Comparison of ENCODE assay signal across 17 cellular contexts in genomic region chr12:107236824-107237467, GRCh38.
A peak's percentile ranks its signal among the peaks of the same experiment; 100 is the strongest.
DNase-seq lines count a peak whose midpoint lies in the region; ATAC-seq and TF ChIP-seq lines count a peak whose summit lies in the region.
"Had no signal": no experiment of that assay in that cellular context is flagged by ENCODE, and none has a peak within 500 bp of the region (broad histone marks: within the 10 kb centered on the region; RNA-seq: fewer than 3 reads in every experiment).

No MANE protein-coding gene starts in this region.

- H3K36me3 ChIP-seq in mammary epithelial cell (ENCODE audit: insufficient read depth, low read length) (no peaks in the 10 kb centered on the region), mesodermal cell (ENCODE audit: control insufficient read depth, insufficient read depth, low read length) (no peaks in the 10 kb centered on the region)
- H3K36me3 ChIP-seq: sigmoid colon had no signal

- dilution Hi-C loops in mammary epithelial cell (cut with HindIII; ENCODE audit: low sequenced_read_pairs), result no loop called here

- in situ Hi-C loops in mammary epithelial cell (cut with MboI; ENCODE audit: low sequenced_read_pairs in 2 of 2), result no loop called here

- BruUV-seq in mammary epithelial cell (replicated peaks; lab: Mats Ljungman, UMichigan), result no TSS peak

- H3K79me2 ChIP-seq in mammary epithelial cell (ENCODE audit: insufficient read depth, low read length), result no peaks in the 10 kb centered on the region

- H3K27ac ChIP-seq in mammary epithelial cell (ENCODE audit: insufficient read depth, low read depth, low read length) (no peak overlapping the region), mesodermal cell (ENCODE audit: low read depth, low read length, severe bottlenecking) (peak overlapping the region; percentile 8)
- H3K27ac ChIP-seq: sigmoid colon had no signal

- H3K9ac ChIP-seq in mammary epithelial cell (ENCODE audit: insufficient read depth, low read length), result no peak overlapping the region

- no peak overlapping the region for H3K4me3 Mint-ChIP-seq in progenitor cell of endocrine pancreas (ENCODE audit: low read depth)
- H3K4me3 Mint-ChIP-seq: activated CD8-positive, alpha-beta memory T cell treated with anti-CD3 and anti-CD28 coated beads, Interleukin-2, amount 10 ng/mL, durations not matched to agents 7 days and 5 days; stimulated activated naive B cell treated with anti-CD40 and anti-IgM and Interleukin-4, amounts not matched to agents 10 μg/mL and 1 μg/mL and 100 μg/mL, for 72 hours had no signal

- no peaks in the 10 kb centered on the region for H3K36me3 Mint-ChIP-seq in progenitor cell of endocrine pancreas (ENCODE audit: insufficient read depth)
- H3K36me3 Mint-ChIP-seq: activated CD8-positive, alpha-beta memory T cell treated with anti-CD3 and anti-CD28 coated beads, Interleukin-2, amount 10 ng/mL, durations not matched to agents 7 days and 5 days; stimulated activated naive B cell treated with anti-CD40 and anti-IgM and Interleukin-4, amounts not matched to agents 10 μg/mL and 1 μg/mL and 100 μg/mL, for 72 hours had no signal

- intact Hi-C loops in mammary epithelial cell (cut with micrococcal nuclease), result no loop called here

- H4K20me1 ChIP-seq in mammary epithelial cell (ENCODE audit: insufficient read depth, low read length), result no peaks in the 10 kb centered on the region

- H3K4me1 ChIP-seq in mammary epithelial cell (ENCODE audit: insufficient read depth, low read length) (peaks cover 18% of the 10 kb centered on the region), mesodermal cell (ENCODE audit: control insufficient read depth, insufficient read depth, low read length, poor library complexity, severe bottlenecking) (peaks cover 17% of the 10 kb centered on the region)
- H3K4me1 ChIP-seq: sigmoid colon had no signal

- peak overlapping the region; percentile 25 for H3K4me2 ChIP-seq in mammary epithelial cell (ENCODE audit: insufficient read depth, low read depth, low read length)

- peaks cover 3% of the 10 kb centered on the region for H3K4me1 Mint-ChIP-seq in progenitor cell of endocrine pancreas (ENCODE audit: low read depth)
- H3K4me1 Mint-ChIP-seq: stimulated activated naive B cell treated with anti-CD40 and anti-IgM and Interleukin-4, amounts not matched to agents 10 μg/mL and 1 μg/mL and 100 μg/mL, for 72 hours had no signal

- no peak overlapping the region for H2AFZ ChIP-seq in mammary epithelial cell (ENCODE audit: low read depth, low read length)

- TF ChIP-seq CTCF in mammary epithelial cell (conservative IDR thresholded peaks at IDR 0.05 in 1 of 2, IDR thresholded peaks at IDR 0.05 in 1 of 2; ENCODE audit: extremely low read depth in 1 of 2, insufficient read depth in 1 of 2, low read depth in 1 of 2, low read length in 2 of 2) (no peak), progenitor cell of endocrine pancreas (IDR thresholded peaks at IDR 0.05; ENCODE audit: unreplicated experiment) (no peak)

- no peak overlapping the region for H3K4me3 ChIP-seq in mammary epithelial cell (replicated peaks in 1 of 3; ENCODE audit: insufficient read depth in 1 of 3, low read depth in 2 of 3, low read length in 3 of 3)
- H3K4me3 ChIP-seq in mesodermal cell (ENCODE audit: extremely low read depth, insufficient read depth, low read length, poor library complexity, severe bottlenecking), result no peak overlapping the region
- H3K4me3 ChIP-seq: K562, sigmoid colon had no signal

- WGBS in mammary epithelial cell (ENCODE audit: low coverage, missing lambda C conversion rate), result 18% methylated on average over 4 of the region's 5 CpGs
- 62 to 73% methylated on average over 2 of the region's 5 CpGs for whole genome bisulfite sequencing in mesodermal cell (ENCODE audit: insufficient coverage in 2 of 2), 2 experiments

- H3K9me3 ChIP-seq in mammary epithelial cell (replicated peaks; ENCODE audit: insufficient read depth, low read length), result no peaks in the 10 kb centered on the region
- H3K9me3 ChIP-seq in mesodermal cell (ENCODE audit: control insufficient read depth, low read length), result no peaks in the 10 kb centered on the region
- H3K9me3 ChIP-seq: sigmoid colon had no signal

- DNase-seq in ELR (ENCODE audit: low read depth) (peak; percentile 88), NCI-H226 (peak; percentile 90), mammary epithelial cell (peak; percentile 92), progenitor cell of endocrine pancreas (ENCODE audit: low spot score, unreplicated experiment) (no peak)
- DNase-seq: activated CD8-positive, alpha-beta memory T cell treated with anti-CD3 and anti-CD28 coated beads, Interleukin-2, amount 10 ng/mL, durations not matched to agents 7 days and 5 days; COR-L47; mesenchymal stem cell; NCI-H1436 treated with DMSO at 0.1 percent for 48 hours; NCI-H748 treated with DMSO at 0.1 percent for 48 hours; nucleus accumbens; SHP77; sigmoid colon; stimulated activated naive B cell treated with anti-CD40 and anti-IgM and Interleukin-4, amounts not matched to agents 10 μg/mL and 1 μg/mL and 100 μg/mL, for 72 hours had no signal

- H3K9me3 Mint-ChIP-seq in progenitor cell of endocrine pancreas (ENCODE audit: low read depth), result no peaks in the 10 kb centered on the region
- H3K9me3 Mint-ChIP-seq: stimulated activated naive B cell treated with anti-CD40 and anti-IgM and Interleukin-4, amounts not matched to agents 10 μg/mL and 1 μg/mL and 100 μg/mL, for 72 hours had no signal

- CTCF ChIA-PET in mammary epithelial cell (lab: Charles Lee; ENCODE audit: low non-redundant PET), result interaction anchor here (0.6 kb wide), 1 partner anchor 19 kb away, joined by 3 read pairs; no protein-coding TSS in a partner anchor

- no peaks in the 10 kb centered on the region for H3K27me3 ChIP-seq in mammary epithelial cell (ENCODE audit: insufficient read depth, low read length)
- H3K27me3 ChIP-seq: sigmoid colon had no signal

- ATAC-seq in HG02610 (IDR thresholded peaks at IDR 0.05; ENCODE audit: unreplicated experiment), result no peak
- ATAC-seq in GM19035 (IDR thresholded peaks at IDR 0.05; ENCODE audit: unreplicated experiment), result no peak
- ATAC-seq: activated CD8-positive, alpha-beta memory T cell treated with anti-CD3 and anti-CD28 coated beads, Interleukin-2, amount 10 ng/mL, durations not matched to agents 7 days and 5 days; K562; stimulated activated naive B cell treated with anti-CD40 and anti-IgM and Interleukin-4, amounts not matched to agents 10 μg/mL and 1 μg/mL and 100 μg/mL, for 72 hours had no signal

- no peak overlapping the region for H3K27ac Mint-ChIP-seq in progenitor cell of endocrine pancreas
- H3K27ac Mint-ChIP-seq: activated CD8-positive, alpha-beta memory T cell treated with anti-CD3 and anti-CD28 coated beads, Interleukin-2, amount 10 ng/mL, durations not matched to agents 7 days and 5 days; stimulated activated naive B cell treated with anti-CD40 and anti-IgM and Interleukin-4, amounts not matched to agents 10 μg/mL and 1 μg/mL and 100 μg/mL, for 72 hours had no signal

- peaks cover 28% of the 10 kb centered on the region for H3K27me3 Mint-ChIP-seq in progenitor cell of endocrine pancreas
